Comparison of ENCODE assay signal across 8 cellular contexts in genomic region chr13:94617389-94618000, GRCh38. TPM values are rescaled to one million over a fixed set of nuclear protein-coding genes. Genes with fewer than 3 reads are reported as not detected.
DNase-seq lines count a peak whose midpoint lies in the region; ATAC-seq and TF ChIP-seq lines count a peak whose summit lies in the region.

No MANE protein-coding gene starts in this region.

- DNase-seq in NOMO-1 treated with DMSO at 0.1 percent for 48 hours (lab: John Stamatoyannopoulos, UW; ENCODE audit: unreplicated experiment), result peak; percentile 28
- DNase-seq in NOMO-1 treated with dmso at 0.1 percent for 144 hours (lab: John Stamatoyannopoulos, UW; ENCODE audit: unreplicated experiment), result no peak
- peak; percentile 42 for DNase-seq in NCI-H146 (lab: John Stamatoyannopoulos, UW)
- DNase-seq in astrocyte of the spinal cord (ENCODE audit: low read depth, low spot score), result peak; percentile 24
- DNase-seq in left lobe of liver (ENCODE audit: low spot score), result no peak
- DNase-seq in stimulated activated CD8-positive, alpha-beta memory T cell treated with anti-CD3 and anti-CD28 coated beads, Interleukin-4, amount 100 ng/mL, for 48 hours, result no peak

- peak; percentile 67 for ATAC-seq in GM19395 (IDR thresholded peaks at IDR 0.05; ENCODE audit: unreplicated experiment)
- peak; percentile 82 for ATAC-seq in left lobe of liver
- ATAC-seq in HG02678 (IDR thresholded peaks at IDR 0.05; ENCODE audit: unreplicated experiment), result no peak

- TF ChIP-seq CTCF in astrocyte of the spinal cord (IDR thresholded peaks at IDR 0.05; ENCODE audit: low read depth, low read length), result peak; percentile 48

- in situ Hi-C loops in astrocyte of the spinal cord (cut with HindIII; ENCODE audit: low sequenced_read_pairs), result no loop called here

- no peak overlapping the region for H3K4me3 ChIP-seq in astrocyte of the spinal cord (ENCODE audit: low read depth, low read length)

RNA-seq across cellular contexts. Expression of gene GPR180, which starts 15.8 kb away (rescaled TPM):
- total RNA-seq in left lobe of liver, result 4.7 TPM

RNA-seq across cellular contexts. Expression of gene TGDS, which starts 21.5 kb away (rescaled TPM):
- 8.4 TPM for total RNA-seq in left lobe of liver

Comparison
In these comparisons a context has a peak if more than half of its experiments do, and no peak if none do; other contexts are left out.
1. DNase-seq: peak in NOMO-1 treated with DMSO at 0.1 percent for 48 hours (single experiment), NCI-H146 (single experiment) and astrocyte of the spinal cord (single experiment); none in NOMO-1 treated with dmso at 0.1 percent for 144 hours (single experiment), left lobe of liver (single experiment) and stimulated activated CD8-positive, alpha-beta memory T cell treated with anti-CD3 and anti-CD28 coated beads, Interleukin-4, amount 100 ng/mL, for 48 hours (single experiment).